In genomic region chr13:41133951-41134350, GRCh38 we compare ENCODE assay signal across 9 cellular contexts. TPM values are rescaled to one million over a fixed set of nuclear protein-coding genes. Genes with fewer than 3 reads are reported as not detected.
A peak's percentile ranks its signal among the peaks of the same experiment; 100 is the strongest.
DNase-seq lines count a peak whose midpoint lies in the region; ATAC-seq and TF ChIP-seq lines count a peak whose summit lies in the region.
"Had no signal": no experiment of that assay in that cellular context is flagged by ENCODE, and none has a peak within 500 bp of the region (broad histone marks: within the 10 kb centered on the region; RNA-seq: fewer than 3 reads in every experiment).

No MANE protein-coding gene starts in this region.

- no peak for ATAC-seq in CD4-positive, CD25-positive, alpha-beta regulatory T cell (ENCODE audit: low read depth in 2 of 2)
- ATAC-seq in activated naive CD4-positive, alpha-beta T cell treated with anti-CD3 and anti-CD28 coated beads, Interleukin-2, amount 50 U/mL, for 72 hours, result no peak
- ATAC-seq in naive thymus-derived CD4-positive, alpha-beta T cell, result no peak
- ATAC-seq in HG03108 (IDR thresholded peaks at IDR 0.05; ENCODE audit: unreplicated experiment) (no peak), left cardiac atrium (no peak)

- no peak for TF ChIP-seq EP300 in stomach (IDR thresholded peaks at IDR 0.05)

- no peaks in the 10 kb centered on the region for H3K9me3 ChIP-seq in CD4-positive, CD25-positive, alpha-beta regulatory T cell (ENCODE audit: control insufficient read depth in 2 of 2, low read length in 2 of 2)
- H3K9me3 ChIP-seq in naive thymus-derived CD4-positive, alpha-beta T cell (ENCODE audit: control insufficient read depth in 2 of 3, low read length in 3 of 3), result no peaks in the 10 kb centered on the region
- no peaks in the 10 kb centered on the region for H3K9me3 ChIP-seq in stomach

- H3K4me3 Mint-ChIP-seq in CD4-positive, CD25-positive, alpha-beta regulatory T cell, result peak overlapping the region; percentile 94 to 99 (median 98)
- H3K4me3 Mint-ChIP-seq in HFFc6, result peak overlapping the region; percentile 98
- H3K4me3 Mint-ChIP-seq in naive thymus-derived CD4-positive, alpha-beta T cell, result peak overlapping the region; percentile 94 to 99 (median 98)

- H3K4me3 ChIP-seq in CD4-positive, CD25-positive, alpha-beta regulatory T cell (ENCODE audit: low read depth, low read length), result no peak overlapping the region
- no peak overlapping the region for H3K4me3 ChIP-seq in naive thymus-derived CD4-positive, alpha-beta T cell (ENCODE audit: low read length)
- no peak overlapping the region for H3K4me3 ChIP-seq in stomach

- POLR2A ChIA-PET in naive thymus-derived CD4-positive, alpha-beta T cell (lab: Charles Lee), result no interaction called here

- no peaks in the 10 kb centered on the region for H3K36me3 ChIP-seq in CD4-positive, CD25-positive, alpha-beta regulatory T cell (ENCODE audit: control insufficient read depth, insufficient read depth, low read length)
- H3K36me3 ChIP-seq in naive thymus-derived CD4-positive, alpha-beta T cell (ENCODE audit: control insufficient read depth in 2 of 3, insufficient read depth in 3 of 3, low read length in 3 of 3), result peaks cover 0 to 5% (median 0%) of the 10 kb centered on the region in 3 experiments
- H3K36me3 ChIP-seq in stomach, result no peaks in the 10 kb centered on the region

- intact Hi-C loops in naive thymus-derived CD4-positive, alpha-beta T cell (cut with micrococcal nuclease), result loop anchor here (2.0 to 10.0 kb wide), 10 partner anchors 57 to 1139 kb away; partner anchors contain the start of genes AKAP11 (in 1 of the 2), DGKH (in 1 of the 2) and RGCC (in 1 of the 2)
- intact Hi-C loops in stomach (cut with DNase I; ENCODE audit: low total_unique reads), result no loop called here
- intact Hi-C loops in left cardiac atrium (cut with DNase I), result loop anchor here (2.0 to 10.0 kb wide), 2 partner anchors 61 kb away; partner anchors contain the start of gene KBTBD7 (in 2 of the 2)

- no peak for DNase-seq in CD4-positive, CD25-positive, alpha-beta regulatory T cell
- DNase-seq in HFFc6 (no peak), stomach (no peak), dermis blood vessel endothelial cell (no peak), left cardiac atrium (no peak)
- no peak for DNase-seq in activated naive CD4-positive, alpha-beta T cell treated with anti-CD3 and anti-CD28 coated beads, Interleukin-2, amount 50 U/mL, for 72 hours (ENCODE audit: low spot score in 2 of 2)
- no peak for DNase-seq in naive thymus-derived CD4-positive, alpha-beta T cell
- DNase-seq: stimulated activated CD4-positive, alpha-beta T cell treated with anti-CD3 and anti-CD28 coated beads, Interleukin-1b, Interleukin-23, amount 100 ng/mL, for 48 hours had no signal

- peaks cover 4% of the 10 kb centered on the region for H3K36me3 Mint-ChIP-seq in CD4-positive, CD25-positive, alpha-beta regulatory T cell
- H3K36me3 Mint-ChIP-seq in HFFc6 (ENCODE audit: low read depth), result peaks cover 17% of the 10 kb centered on the region
- peaks cover 15 to 16% of the 10 kb centered on the region in 2 donors for H3K36me3 Mint-ChIP-seq in activated naive CD4-positive, alpha-beta T cell treated with anti-CD3 and anti-CD28 coated beads, Interleukin-2, amount 50 U/mL, for 72 hours
- H3K36me3 Mint-ChIP-seq in naive thymus-derived CD4-positive, alpha-beta T cell, result peaks cover 0 to 15% (median 10%) of the 10 kb centered on the region in 5 donors

- peaks cover 0 to 2% (median 0%) of the 10 kb centered on the region in 7 donors for H3K9me3 Mint-ChIP-seq in CD4-positive, CD25-positive, alpha-beta regulatory T cell
- H3K9me3 Mint-ChIP-seq in HFFc6, result no peaks in the 10 kb centered on the region
- H3K9me3 Mint-ChIP-seq in activated naive CD4-positive, alpha-beta T cell treated with anti-CD3 and anti-CD28 coated beads, Interleukin-2, amount 50 U/mL, for 72 hours, result no peaks in the 10 kb centered on the region
- peaks cover 0 to 3% (median 0%) of the 10 kb centered on the region in 11 donors for H3K9me3 Mint-ChIP-seq in naive thymus-derived CD4-positive, alpha-beta T cell

- H3K4me1 Mint-ChIP-seq in CD4-positive, CD25-positive, alpha-beta regulatory T cell, result peaks cover 23 to 56% (median 33%) of the 10 kb centered on the region in 4 donors
- peaks cover 64% of the 10 kb centered on the region for H3K4me1 Mint-ChIP-seq in HFFc6 (ENCODE audit: low read depth)
- H3K4me1 Mint-ChIP-seq in naive thymus-derived CD4-positive, alpha-beta T cell, result peaks cover 28 to 47% (median 41%) of the 10 kb centered on the region in 7 donors

- no peaks in the 10 kb centered on the region for H3K27me3 ChIP-seq in CD4-positive, CD25-positive, alpha-beta regulatory T cell (ENCODE audit: control insufficient read depth, insufficient read depth, low read length)
- H3K27me3 ChIP-seq in naive thymus-derived CD4-positive, alpha-beta T cell (ENCODE audit: control insufficient read depth in 2 of 2, insufficient read depth in 2 of 2, low read length in 2 of 2), result no peaks in the 10 kb centered on the region
- H3K27me3 ChIP-seq in stomach, result no peaks in the 10 kb centered on the region

- TF ChIP-seq CTCF in HFFc6 (IDR thresholded peaks at IDR 0.05), result no peak
- no peak for TF ChIP-seq CTCF in stomach (IDR thresholded peaks at IDR 0.05)

- no peaks in the 10 kb centered on the region for H3K27me3 Mint-ChIP-seq in CD4-positive, CD25-positive, alpha-beta regulatory T cell
- H3K27me3 Mint-ChIP-seq in HFFc6 (ENCODE audit: insufficient read depth), result no peaks in the 10 kb centered on the region
- no peaks in the 10 kb centered on the region for H3K27me3 Mint-ChIP-seq in naive thymus-derived CD4-positive, alpha-beta T cell

- CTCF ChIA-PET in naive thymus-derived CD4-positive, alpha-beta T cell (lab: Charles Lee), result interaction anchor here (0.6 kb wide), 1 partner anchor 63 kb away, joined by 3 read pairs; no protein-coding TSS in a partner anchor

- peak overlapping the region in 2 of 3 donors; percentile 3 to 94 for H3K27ac Mint-ChIP-seq in CD4-positive, CD25-positive, alpha-beta regulatory T cell
- peak overlapping the region; percentile 95; the same call in 1 of the 2 replicates for H3K27ac Mint-ChIP-seq in HFFc6
- peak overlapping the region; percentile 19 to 91 for H3K27ac Mint-ChIP-seq in activated naive CD4-positive, alpha-beta T cell treated with anti-CD3 and anti-CD28 coated beads, Interleukin-2, amount 50 U/mL, for 72 hours
- H3K27ac Mint-ChIP-seq in naive thymus-derived CD4-positive, alpha-beta T cell, result peak overlapping the region in 4 of 9 donors; percentile 2 to 91 (median 37)

- 90 to 95% (median 93%) methylated on average over 6 of the region's 6 CpGs for WGBS in stomach, 5 donors

- no peak overlapping the region for H3K27ac ChIP-seq in CD4-positive, CD25-positive, alpha-beta regulatory T cell (ENCODE audit: insufficient read depth, low read length, poor library complexity, severe bottlenecking)
- no peak overlapping the region for H3K27ac ChIP-seq in naive thymus-derived CD4-positive, alpha-beta T cell (ENCODE audit: low read depth, low read length)
- no peak overlapping the region for H3K27ac ChIP-seq in stomach

- no peak for TF ChIP-seq POLR2A in stomach (IDR thresholded peaks at IDR 0.05)

- H3K4me1 ChIP-seq in CD4-positive, CD25-positive, alpha-beta regulatory T cell (ENCODE audit: control insufficient read depth, insufficient read depth, low read length, poor library complexity, severe bottlenecking), result peaks cover 25% of the 10 kb centered on the region
- H3K4me1 ChIP-seq in naive thymus-derived CD4-positive, alpha-beta T cell (ENCODE audit: control insufficient read depth in 2 of 2, insufficient read depth in 2 of 2, low read length in 2 of 2), result peaks cover 12 to 24% of the 10 kb centered on the region in 2 donors
- H3K4me1 ChIP-seq in stomach, result peaks cover 18 to 41% (median 31%) of the 10 kb centered on the region in 4 donors

RNA-seq across cellular contexts. Expression of gene KBTBD6, which starts 1.3 kb away (rescaled TPM):
- total RNA-seq in CD4-positive, CD25-positive, alpha-beta regulatory T cell, result 3.8 TPM
- 1 to 10 TPM; 1.8 to 4.1 (median 2.9) TPM for polyA plus RNA-seq in CD4-positive, CD25-positive, alpha-beta regulatory T cell
- total RNA-seq in HFFc6 (2021; fragmentation: NEBNext Ultra II Directional; extraction: Animal tissue kit (Norgen Biotek cat#: 25700)), result 10 to 100 TPM; 10.8 to 13.0 (median 11.4) TPM
- 1 to 10 TPM; 5.0 to 5.5 TPM for total RNA-seq in activated naive CD4-positive, alpha-beta T cell treated with anti-CD3 and anti-CD28 coated beads, Interleukin-2, amount 50 U/mL, for 72 hours
- 1 to 10 TPM; 3.9 to 9.2 (median 7.7) TPM for total RNA-seq in naive thymus-derived CD4-positive, alpha-beta T cell
- 1 to 10 TPM; 3.0 to 3.2 TPM for polyA plus RNA-seq in naive thymus-derived CD4-positive, alpha-beta T cell
- 1 to 10 TPM in 3 of 5 donors, under 1 TPM in 2; under 0.01 to 8.3 (median 3.6) TPM for total RNA-seq in stomach
- 1 to 10 TPM; 2.1 to 2.3 (median 2.2) TPM for polyA plus RNA-seq in stomach
- total RNA-seq in dermis blood vessel endothelial cell, result 10.4 and 10.6 TPM in 2 replicates
- total RNA-seq in left cardiac atrium, result 1 to 10 TPM; 7.2 to 9.3 TPM
